In the genomic region with DNA sequence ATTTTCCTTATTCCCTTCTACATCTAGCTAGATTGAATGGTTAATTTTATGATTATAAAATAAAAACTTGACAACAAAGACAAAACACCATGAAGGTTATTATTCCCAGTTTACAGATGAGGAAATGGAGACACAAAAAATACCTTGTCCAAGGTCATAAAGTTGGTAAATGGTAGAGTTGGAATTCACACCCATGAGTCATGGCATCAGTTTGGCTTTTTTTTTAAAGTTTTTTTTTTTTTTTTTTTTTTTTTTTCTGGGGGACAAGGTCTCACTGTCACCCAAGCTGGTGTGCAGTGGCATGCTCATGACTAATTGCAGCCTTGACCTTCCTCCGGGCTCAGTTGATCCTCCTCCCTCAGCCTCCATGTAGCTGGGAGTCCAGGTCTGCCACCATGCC, we compare ENCODE assay signal across 1 cellular context.
TF ChIP-seq lines count a peak whose summit lies in the region.

No MANE protein-coding gene starts in this region.

TF ChIP-seq in HepG2, 621 proteins besides CTCF, POLR2A, EP300 and RAD21 (continued from another document):
- no peak for TF ChIP-seq IRF1 (CRISPR knock-in tag; IDR thresholded peaks at IDR 0.05; ENCODE audit: low read depth)
- no peak for TF ChIP-seq ZNF747 (CRISPR knock-in tag; IDR thresholded peaks at IDR 0.05; ENCODE audit: borderline replicate concordance)
- TF ChIP-seq ZBTB40 (IDR thresholded peaks at IDR 0.05) = peak; percentile 80
- no peak for TF ChIP-seq ZBTB40 (CRISPR knock-in tag; IDR thresholded peaks at IDR 0.05)
- TF ChIP-seq, protein P1, sequence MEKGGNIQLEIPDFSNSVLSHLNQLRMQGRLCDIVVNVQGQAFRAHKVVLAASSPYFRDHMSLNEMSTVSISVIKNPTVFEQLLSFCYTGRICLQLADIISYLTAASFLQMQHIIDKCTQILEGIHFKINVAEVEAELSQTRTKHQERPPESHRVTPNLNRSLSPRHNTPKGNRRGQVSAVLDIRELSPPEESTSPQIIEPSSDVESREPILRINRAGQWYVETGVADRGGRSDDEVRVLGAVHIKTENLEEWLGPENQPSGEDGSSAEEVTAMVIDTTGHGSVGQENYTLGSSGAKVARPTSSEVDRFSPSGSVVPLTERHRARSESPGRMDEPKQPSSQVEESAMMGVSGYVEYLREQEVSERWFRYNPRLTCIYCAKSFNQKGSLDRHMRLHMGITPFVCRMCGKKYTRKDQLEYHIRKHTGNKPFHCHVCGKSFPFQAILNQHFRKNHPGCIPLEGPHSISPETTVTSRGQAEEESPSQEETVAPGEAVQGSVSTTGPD (CRISPR knock-in tag; IDR thresholded peaks at IDR 0.05) = no peak
TF ChIP-seq in HepG2: peak in this region for 3.
